1 cellular context compared by ENCODE assay signal in genomic region chr12:116169071-116169470, GRCh38.
TF ChIP-seq lines count a peak whose summit lies in the region.

No MANE protein-coding gene starts in this region.

TF ChIP-seq in K562, 482 proteins besides CTCF, POLR2A, EP300 and RAD21 (continued from another document):
- TF ChIP-seq, protein P1, sequence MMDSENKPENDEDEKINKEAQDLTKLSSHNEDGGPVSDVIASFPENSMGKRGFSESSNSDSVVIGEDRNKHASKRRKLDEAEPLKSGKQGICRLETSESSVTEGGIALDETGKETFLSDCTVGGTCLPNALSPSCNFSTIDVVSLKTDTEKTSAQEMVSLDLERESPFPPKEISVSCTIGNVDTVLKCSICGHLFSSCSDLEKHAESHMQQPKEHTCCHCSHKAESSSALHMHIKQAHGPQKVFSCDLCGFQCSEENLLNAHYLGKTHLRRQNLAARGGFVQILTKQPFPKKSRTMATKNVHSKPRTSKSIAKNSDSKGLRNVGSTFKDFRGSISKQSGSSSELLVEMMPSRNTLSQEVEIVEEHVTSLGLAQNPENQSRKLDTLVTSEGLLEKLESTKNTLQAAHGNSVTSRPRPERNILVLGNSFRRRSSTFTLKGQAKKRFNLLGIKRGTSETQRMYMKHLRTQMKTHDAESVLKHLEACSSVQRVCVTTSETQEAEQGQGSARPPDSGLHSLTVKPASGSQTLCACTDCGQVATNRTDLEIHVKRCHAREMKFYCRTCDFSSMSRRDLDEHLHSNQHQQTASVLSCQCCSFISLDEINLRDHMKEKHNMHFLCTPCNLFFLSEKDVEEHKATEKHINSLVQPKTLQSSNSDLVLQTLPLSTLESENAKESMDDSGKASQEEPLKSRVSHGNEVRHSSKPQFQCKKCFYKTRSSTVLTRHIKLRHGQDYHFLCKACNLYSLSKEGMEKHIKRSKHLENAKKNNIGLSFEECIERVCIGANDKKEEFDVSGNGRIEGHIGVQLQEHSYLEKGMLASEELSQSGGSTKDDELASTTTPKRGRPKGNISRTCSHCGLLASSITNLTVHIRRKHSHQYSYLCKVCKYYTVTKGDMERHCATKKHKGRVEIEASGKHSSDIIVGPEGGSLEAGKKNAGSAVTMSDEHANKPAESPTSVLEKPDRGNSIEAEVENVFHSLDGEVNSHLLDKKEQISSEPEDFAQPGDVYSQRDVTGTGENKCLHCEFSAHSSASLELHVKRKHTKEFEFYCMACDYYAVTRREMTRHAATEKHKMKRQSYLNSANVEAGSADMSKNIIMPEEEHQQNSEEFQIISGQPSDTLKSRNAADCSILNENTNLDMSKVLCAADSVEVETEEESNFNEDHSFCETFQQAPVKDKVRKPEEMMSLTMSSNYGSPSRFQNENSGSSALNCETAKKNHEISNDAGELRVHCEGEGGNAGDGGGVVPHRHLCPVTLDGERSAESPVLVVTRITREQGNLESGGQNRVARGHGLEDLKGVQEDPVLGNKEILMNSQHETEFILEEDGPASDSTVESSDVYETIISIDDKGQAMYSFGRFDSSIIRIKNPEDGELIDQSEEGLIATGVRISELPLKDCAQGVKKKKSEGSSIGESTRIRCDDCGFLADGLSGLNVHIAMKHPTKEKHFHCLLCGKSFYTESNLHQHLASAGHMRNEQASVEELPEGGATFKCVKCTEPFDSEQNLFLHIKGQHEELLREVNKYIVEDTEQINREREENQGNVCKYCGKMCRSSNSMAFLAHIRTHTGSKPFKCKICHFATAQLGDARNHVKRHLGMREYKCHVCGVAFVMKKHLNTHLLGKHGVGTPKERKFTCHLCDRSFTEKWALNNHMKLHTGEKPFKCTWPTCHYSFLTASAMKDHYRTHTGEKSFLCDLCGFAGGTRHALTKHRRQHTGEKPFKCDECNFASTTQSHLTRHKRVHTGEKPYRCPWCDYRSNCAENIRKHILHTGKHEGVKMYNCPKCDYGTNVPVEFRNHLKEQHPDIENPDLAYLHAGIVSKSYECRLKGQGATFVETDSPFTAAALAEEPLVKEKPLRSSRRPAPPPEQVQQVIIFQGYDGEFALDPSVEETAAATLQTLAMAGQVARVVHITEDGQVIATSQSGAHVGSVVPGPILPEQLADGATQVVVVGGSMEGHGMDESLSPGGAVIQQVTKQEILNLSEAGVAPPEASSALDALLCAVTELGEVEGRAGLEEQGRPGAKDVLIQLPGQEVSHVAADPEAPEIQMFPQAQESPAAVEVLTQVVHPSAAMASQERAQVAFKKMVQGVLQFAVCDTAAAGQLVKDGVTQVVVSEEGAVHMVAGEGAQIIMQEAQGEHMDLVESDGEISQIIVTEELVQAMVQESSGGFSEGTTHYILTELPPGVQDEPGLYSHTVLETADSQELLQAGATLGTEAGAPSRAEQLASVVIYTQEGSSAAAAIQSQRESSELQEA (IDR thresholded peaks at IDR 0.05; ENCODE audit: low read depth): no peak
- no peak for TF ChIP-seq ZNF41 (CRISPR knock-in tag; conservative IDR thresholded peaks at IDR 0.05)
- TF ChIP-seq HNRNPK (IDR thresholded peaks at IDR 0.05; ENCODE audit: low read depth, low read length, poor library complexity, severe bottlenecking): no peak
